Comparison of ENCODE assay signal across 2 cellular contexts in genomic region chr5:160181965-160182622, GRCh38.
A peak's percentile ranks its signal among the peaks of the same experiment; 100 is the strongest.
TF ChIP-seq lines count a peak whose summit lies in the region.

No MANE protein-coding gene starts in this region.

TF ChIP-seq in A549, 52 proteins besides CTCF, POLR2A, EP300 and RAD21:
- no peak for TF ChIP-seq FOSL2 (IDR thresholded peaks at IDR 0.05)
- TF ChIP-seq FOSL2 (CRISPR knock-in tag; IDR thresholded peaks at IDR 0.05) = peak; percentile 71
- no peak for TF ChIP-seq ATOH8 (CRISPR knock-in tag; IDR thresholded peaks at IDR 0.05; ENCODE audit: low read depth)

TF ChIP-seq in endothelial cell of umbilical vein, 7 proteins besides CTCF, POLR2A, EP300 and RAD21 (continued from another document):
- TF ChIP-seq FOS (IDR thresholded peaks at IDR 0.05; ENCODE audit: borderline replicate concordance, insufficient read depth, low read length) (no peak), MAX (IDR thresholded peaks at IDR 0.05; ENCODE audit: insufficient read depth, insufficient read length) (no peak), POLR2AphosphoS5 (IDR thresholded peaks at IDR 0.05; ENCODE audit: insufficient read depth, low read depth, low read length) (no peak), GATA2 (IDR thresholded peaks at IDR 0.05; ENCODE audit: insufficient read depth, insufficient read length, low read depth, low read length) (no peak), EZH2 (IDR thresholded peaks at IDR 0.05; ENCODE audit: borderline replicate concordance, low read depth, low read length, severe bottlenecking) (no peak), MYC (IDR thresholded peaks at IDR 0.05; ENCODE audit: low read depth, low read length) (no peak)
